Comparison of ENCODE assay signal across 27 cellular contexts in the genomic region with DNA sequence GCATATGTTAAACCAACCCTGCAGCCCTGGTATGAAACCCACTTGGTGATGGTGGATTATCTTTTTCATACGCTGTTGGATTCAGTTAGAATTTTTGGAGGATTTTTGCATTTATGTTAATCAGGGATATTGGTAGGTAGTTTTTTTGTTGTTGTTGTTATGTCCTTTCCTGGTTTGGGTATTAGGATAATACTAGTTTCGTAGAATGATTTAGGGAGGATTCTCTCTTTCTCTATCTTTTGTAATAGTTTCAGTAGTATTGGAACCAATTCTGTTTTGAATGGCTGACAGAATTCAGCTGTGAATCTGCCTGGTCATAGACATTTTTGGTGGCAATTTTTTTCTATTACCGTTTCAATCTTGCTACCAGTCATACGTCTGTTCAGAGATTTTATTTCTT.
"Had no signal": no experiment of that assay in that cellular context is flagged by ENCODE, and none has a peak within 500 bp of the region (broad histone marks: within the 10 kb centered on the region; RNA-seq: fewer than 3 reads in every experiment).

No MANE protein-coding gene starts in this region.

- H3K79me2 ChIP-seq: hepatocyte, parathyroid adenoma had no signal

- H2AFZ ChIP-seq: hepatocyte, neural progenitor cell, parathyroid adenoma had no signal

- H3K4me1 ChIP-seq: esophagus muscularis mucosa, foreskin keratinocyte, gastroesophageal sphincter, heart left ventricle, left lung, neural progenitor cell, parathyroid adenoma, right lobe of liver, tibial nerve, upper lobe of left lung had no signal

- H3K27me3 ChIP-seq: esophagus muscularis mucosa, foreskin keratinocyte, gastroesophageal sphincter, heart left ventricle, hepatocyte, left lung, neural progenitor cell, right lobe of liver, tibial nerve, upper lobe of left lung had no signal

- FAIRE-seq: endothelial cell of umbilical vein, kidney, small intestine, urothelium cell line had no signal

- H3K36me3 ChIP-seq: esophagus muscularis mucosa, gastroesophageal sphincter, heart left ventricle, left lung, neural progenitor cell, right lobe of liver, thoracic aorta, tibial nerve, upper lobe of left lung had no signal

- H3K27ac Mint-ChIP-seq: mesothelial cell of epicardium; naive B cell; natural killer cell treated with Interleukin-12 subunit alpha and Interleukin-12 subunit beta and Interleukin-15 and Interleukin-18, amount 100 ng/mL, for 72 hours; neural progenitor cell; progenitor cell of endocrine pancreas; stimulated activated naive B cell treated with anti-CD40 and anti-IgM and Interleukin-4, amounts not matched to agents 10 μg/mL and 1 μg/mL and 100 μg/mL, for 72 hours had no signal

- H3K36me3 Mint-ChIP-seq: mesothelial cell of epicardium; neural progenitor cell; stimulated activated naive B cell treated with anti-CD40 and anti-IgM and Interleukin-4, amounts not matched to agents 10 μg/mL and 1 μg/mL and 100 μg/mL, for 72 hours had no signal

- H3K4me2 ChIP-seq: hepatocyte, neural progenitor cell had no signal

- H3K27me3 Mint-ChIP-seq: progenitor cell of endocrine pancreas had no signal

- H3K27ac ChIP-seq: esophagus muscularis mucosa, foreskin keratinocyte, gastroesophageal sphincter, heart left ventricle, hepatocyte, left lung, neural progenitor cell, parathyroid adenoma, right lobe of liver, thoracic aorta, tibial nerve, upper lobe of left lung had no signal

- H3K4me3 Mint-ChIP-seq: mesothelial cell of epicardium; naive B cell; natural killer cell treated with Interleukin-12 subunit alpha and Interleukin-12 subunit beta and Interleukin-15 and Interleukin-18, amount 100 ng/mL, for 72 hours; neural progenitor cell; stimulated activated naive B cell treated with anti-CD40 and anti-IgM and Interleukin-4, amounts not matched to agents 10 μg/mL and 1 μg/mL and 100 μg/mL, for 72 hours; stimulated activated naive CD8-positive, alpha-beta T cell treated with anti-CD3 and anti-CD28 coated beads, Interleukin-15, Interleukin-2, amounts not matched to agents 100 ng/mL and 50 ng/mL, for 24 hours had no signal

- H3K4me1 Mint-ChIP-seq: mesothelial cell of epicardium; naive B cell; neural progenitor cell; stimulated activated naive B cell treated with anti-CD40 and anti-IgM and Interleukin-4, amounts not matched to agents 10 μg/mL and 1 μg/mL and 100 μg/mL, for 72 hours had no signal

- H3K4me3 ChIP-seq: esophagus muscularis mucosa, gastroesophageal sphincter, heart left ventricle, hepatocyte, left lung, mucosa of descending colon, neural progenitor cell, right lobe of liver, thoracic aorta, tibial nerve, upper lobe of left lung had no signal

- ATAC-seq: foreskin keratinocyte, gastroesophageal sphincter, heart left ventricle, left lung, mucosa of descending colon, right lobe of liver had no signal

- DNase-seq: dermis blood vessel endothelial cell; effector memory CD4-positive, alpha-beta T cell; foreskin keratinocyte; heart left ventricle; kidney; left lung; mesenchymal stem cell; mucosa of descending colon; naive B cell; right lobe of liver; small intestine; stimulated activated CD4-positive, alpha-beta T cell treated with anti-CD3 and anti-CD28 coated beads, Interleukin-2, amount 100 ng/mL, for 48 hours; upper lobe of left lung had no signal

- H3K9ac ChIP-seq: neural progenitor cell, parathyroid adenoma had no signal

- H3K9me3 ChIP-seq: esophagus muscularis mucosa, gastroesophageal sphincter, heart left ventricle, left lung, mucosa of descending colon, right lobe of liver, thoracic aorta, tibial nerve, upper lobe of left lung had no signal
